Comparison of ENCODE assay signal across 15 cellular contexts in the genomic region with DNA sequence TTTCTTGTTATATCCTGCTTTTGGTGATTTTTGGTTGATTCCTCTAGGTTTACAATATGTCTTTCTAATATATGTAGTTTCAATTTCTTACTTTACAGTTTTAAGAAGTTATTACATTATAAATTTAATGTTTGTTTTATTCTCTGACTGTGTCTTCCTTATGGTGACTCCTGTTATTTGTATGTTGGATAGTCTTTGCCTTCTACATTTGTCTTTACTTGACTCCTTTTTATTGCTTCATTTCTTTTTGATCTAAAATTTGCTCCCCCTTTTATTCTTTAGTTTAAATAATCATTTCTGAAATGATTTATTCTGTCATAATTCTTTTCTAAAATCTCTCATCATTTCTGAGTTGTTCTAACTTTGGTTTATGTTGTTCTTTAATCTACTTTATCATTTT.
DNase-seq lines count a peak whose midpoint lies in the region; ATAC-seq, FAIRE-seq and TF ChIP-seq lines count a peak whose summit lies in the region.
"Had no signal": no experiment of that assay in that cellular context is flagged by ENCODE, and none has a peak within 500 bp of the region (broad histone marks: within the 10 kb centered on the region; RNA-seq: fewer than 3 reads in every experiment).

No MANE protein-coding gene starts in this region.

- H3K4me3 ChIP-seq in fibroblast of the aortic adventitia (ENCODE audit: low read depth, low read length), result no peak overlapping the region
- H3K4me3 ChIP-seq: BLaER1 treated with 17β-estradiol and CSF1 and Interleukin-3, amounts not matched to agents 10 nM and 100 nM; GM12878; GM23338 had no signal

- peak; percentile 10 for FAIRE-seq in colon (lab: Jason Lieb, UNC)
- FAIRE-seq: GM12878, GM18507 had no signal

- DNase-seq in DMS53 (lab: John Stamatoyannopoulos, UW), result peak; percentile 31
- no peak for DNase-seq in DMS53 treated with DMSO at 0.1 percent for 48 hours (lab: John Stamatoyannopoulos, UW; ENCODE audit: unreplicated experiment)
- peak; percentile 4 for DNase-seq in fibroblast of the aortic adventitia (ENCODE audit: low read depth)
- DNase-seq in NOMO-1 (lab: John Stamatoyannopoulos, UW; ENCODE audit: unreplicated experiment in 2 of 2), result no peak
- no peak for DNase-seq in activated CD4-positive, alpha-beta T cell treated with anti-CD3 and anti-CD28 coated beads for 48 hours
- DNase-seq in NCI-H2227 treated with DMSO at 0.1 percent for 48 hours (lab: John Stamatoyannopoulos, UW), result no peak
- DNase-seq: CD4-positive, CD25-positive, alpha-beta regulatory T cell; DMS79; H7 had no signal

- TF ChIP-seq CTCF in fibroblast of the aortic adventitia (IDR thresholded peaks at IDR 0.05; ENCODE audit: insufficient read depth, low read length), result no peak

- ATAC-seq in HG03045 (IDR thresholded peaks at IDR 0.05; ENCODE audit: unreplicated experiment), result no peak
- ATAC-seq: GM12878, GM23338 had no signal

Comparison
In these comparisons a context has a peak if more than half of its experiments do, and no peak if none do; other contexts are left out.
1. DNase-seq: peak in DMS53 (single experiment) and fibroblast of the aortic adventitia (single experiment); none in DMS53 treated with DMSO at 0.1 percent for 48 hours (single experiment), NOMO-1 (0 of 2), activated CD4-positive, alpha-beta T cell treated with anti-CD3 and anti-CD28 coated beads for 48 hours (single experiment) and NCI-H2227 treated with DMSO at 0.1 percent for 48 hours (single experiment).